ENCODE assay signal across 10 cellular contexts in the genomic region with DNA sequence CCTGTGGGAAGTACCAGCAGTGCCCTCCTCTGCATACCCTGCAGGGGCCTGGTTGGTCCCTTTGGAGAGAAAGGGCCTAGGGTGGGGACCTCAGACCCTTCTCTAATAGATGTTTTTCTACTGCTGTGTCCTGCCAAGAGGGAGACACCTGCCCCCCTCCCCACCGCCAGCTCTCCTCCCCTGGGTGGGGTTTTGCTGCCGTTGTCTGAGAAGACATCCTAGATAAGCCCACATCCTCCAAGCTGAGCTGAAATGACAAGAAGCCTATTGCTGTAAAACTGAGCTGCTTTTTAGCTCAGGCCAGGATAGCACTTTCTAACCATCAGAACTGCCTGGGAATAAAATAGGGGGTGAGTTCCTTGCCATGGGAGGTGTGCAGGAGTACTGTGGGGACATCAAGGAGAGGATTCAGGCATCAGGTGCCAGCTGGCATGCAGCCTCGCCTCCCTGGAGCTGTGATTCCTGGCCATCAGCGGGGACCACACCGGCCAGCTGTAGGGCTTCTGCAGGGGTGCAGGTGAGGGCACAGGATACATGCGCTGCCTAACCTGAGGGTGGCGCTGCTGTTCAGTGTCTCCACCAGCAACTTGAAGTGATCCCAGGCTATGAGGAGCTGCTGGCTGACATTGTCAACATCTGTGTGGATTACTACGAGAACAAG. TPM values are rescaled to one million over a fixed set of nuclear protein-coding genes. Genes with fewer than 3 reads are reported as not detected.
A peak's percentile ranks its signal among the peaks of the same experiment; 100 is the strongest.
DNase-seq lines count a peak whose midpoint lies in the region; ATAC-seq, FAIRE-seq and TF ChIP-seq lines count a peak whose summit lies in the region.
"Had no signal": no experiment of that assay in that cellular context is flagged by ENCODE, and none has a peak within 500 bp of the region (broad histone marks: within the 10 kb centered on the region; RNA-seq: fewer than 3 reads in every experiment).

No MANE protein-coding gene starts in this region.

- H3K23me2 ChIP-seq in H1 (ENCODE audit: low read depth, low read length), result no peaks in the 10 kb centered on the region

- no peak overlapping the region for H4K5ac ChIP-seq in H1 (ENCODE audit: insufficient read length, low read depth, low read length)

- no peaks in the 10 kb centered on the region for H3K9me3 ChIP-seq in H1 (ENCODE audit: insufficient read depth in 2 of 2, low read depth in 1 of 2, low read length in 1 of 2)
- H3K9me3 ChIP-seq: HAP-1 had no signal

- DNase-seq in DMS 273 (lab: John Stamatoyannopoulos, UW; ENCODE audit: unreplicated experiment) (peak; percentile 13), DMS 273 treated with DMSO at 0.1 percent for 48 hours (lab: John Stamatoyannopoulos, UW) (no peak), H1 (ENCODE audit: low read depth in 1 of 2, low spot score in 2 of 2) (peak in 1 of 2 experiments; percentile 84), osteocyte (ENCODE audit: extremely low spot score, unreplicated experiment) (no peak)
- peak; percentile 33 to 37 for DNase-seq in activated CD4-positive, alpha-beta T cell treated with anti-CD3 and anti-CD28 coated beads for 4 hours
- DNase-seq in stimulated activated CD4-positive, alpha-beta T cell treated with anti-CD3 and anti-CD28 coated beads, Interleukin-4, amount 100 ng/mL, for 4 hours, result peak; percentile 27 to 29

- no peak overlapping the region for H2BK15ac ChIP-seq in H1 (ENCODE audit: low read length)

- H3K4ac ChIP-seq in H1 (replicated peaks; ENCODE audit: insufficient read length, low read depth, low read length), result no peak overlapping the region

- peaks cover 4% of the 10 kb centered on the region for H3K36me3 Mint-ChIP-seq in osteocyte (ENCODE audit: unreplicated experiment)

- no peaks in the 10 kb centered on the region for H3K79me1 ChIP-seq in H1 (ENCODE audit: low read depth, low read length)

- no peak overlapping the region for H3K9ac ChIP-seq in H1 (replicated peaks in 1 of 4; ENCODE audit: extremely low read depth in 1 of 4, low read depth in 3 of 4, low read length in 3 of 4)

- no peaks in the 10 kb centered on the region for H3K79me2 ChIP-seq in H1 (ENCODE audit: control insufficient read depth in 1 of 2, insufficient read depth in 2 of 2, low read length in 2 of 2)

- peaks cover 0 to 3% (median 0%) of the 10 kb centered on the region in 4 experiments; a peak in 2 of 8 replicates for H3K36me3 ChIP-seq in H1 (ENCODE audit: control insufficient read depth in 2 of 4, insufficient read depth in 4 of 4, low read length in 3 of 4)
- H3K36me3 ChIP-seq: HAP-1 had no signal

- no peak overlapping the region for H2BK5ac ChIP-seq in H1 (ENCODE audit: low read depth, low read length)

- H3K27me3 ChIP-seq in H1 (replicated peaks in 1 of 4; ENCODE audit: control insufficient read depth in 3 of 4, extremely low read depth in 1 of 4, insufficient read depth in 3 of 4, low read length in 3 of 4), result no peaks in the 10 kb centered on the region

- no peak overlapping the region for H4K8ac ChIP-seq in H1 (ENCODE audit: extremely low read depth, insufficient read depth, low read length)

- no peak for ATAC-seq in GM21737 (IDR thresholded peaks at IDR 0.05; ENCODE audit: unreplicated experiment)
- ATAC-seq in GM18517 (IDR thresholded peaks at IDR 0.05; ENCODE audit: unreplicated experiment), result no peak

- CTCF ChIA-PET in H1 (lab: Charles Lee; ENCODE audit: partially characterized antibody), result interaction anchor here (0.6 to 13.9 kb wide), 36 partner anchors 9 to 434 kb away, joined by 3 to 157 read pairs (median 6); no protein-coding TSS in a partner anchor

- no peak overlapping the region for H2AK5ac ChIP-seq in H1 (ENCODE audit: low read depth, low read length)

- peaks cover 2% of the 10 kb centered on the region for H3K4me1 Mint-ChIP-seq in osteocyte (ENCODE audit: unreplicated experiment)

- H3K4me3 ChIP-seq in H1 (ENCODE audit: extremely low read depth in 1 of 4, insufficient read depth in 2 of 4, low read depth in 3 of 4, low read length in 4 of 4), result no peak overlapping the region
- H3K4me3 ChIP-seq: HAP-1 had no signal

- 61% methylated on average over 8 of the region's 8 CpGs; no CpG with 5 or more reads in 1 of the 2 experiments for WGBS in H1 (ENCODE audit: extremely low coverage in 1 of 2, insufficient coverage in 1 of 2, insufficient read length in 1 of 2, insufficient replicate concordance in 2 of 2, low coverage in 1 of 2, low lambda C conversion rate in 2 of 2, missing lambda C conversion rate in 1 of 2), 2 experiments

- H3K4me3 Mint-ChIP-seq in osteocyte (ENCODE audit: unreplicated experiment), result no peak overlapping the region

- H2BK20ac ChIP-seq in H1 (ENCODE audit: low read length), result no peak overlapping the region

- no peak for TF ChIP-seq POLR2A in H1 (IDR thresholded peaks at IDR 0.05; ENCODE audit: control extremely low read depth in 1 of 2, low read depth in 2 of 2, low read length in 2 of 2)

- TF ChIP-seq EP300 in H1 (IDR thresholded peaks at IDR 0.05; ENCODE audit: borderline replicate concordance in 1 of 2, low read depth in 2 of 2, low read length in 2 of 2), result no peak

- no peak overlapping the region for H3K14ac ChIP-seq in H1 (ENCODE audit: insufficient read length)

- peak; percentile 43 to 63; a peak in 3 of 4 replicates for TF ChIP-seq RAD21 in H1 (IDR thresholded peaks at IDR 0.05 in 1 of 2, conservative IDR thresholded peaks at IDR 0.05 in 1 of 2; ENCODE audit: low read depth in 2 of 2, low read length in 2 of 2)

- no peak overlapping the region for H3K27ac ChIP-seq in H1 (ENCODE audit: low read depth, low read length)

- POLR2A ChIA-PET in H1 (lab: Charles Lee; ENCODE audit: partially characterized antibody), result interaction anchor here (1.3 kb wide), 1 partner anchor 36 kb away, joined by 4 read pairs; no protein-coding TSS in a partner anchor

- H3K56ac ChIP-seq in H1 (replicated peaks; ENCODE audit: insufficient read length, low read depth, low read length), result no peak overlapping the region

- no peak overlapping the region for H3K23ac ChIP-seq in H1 (ENCODE audit: insufficient read length)

- H4K91ac ChIP-seq in H1 (replicated peaks; ENCODE audit: insufficient read length, low read length), result no peak overlapping the region

- no peak overlapping the region for H2BK120ac ChIP-seq in H1 (replicated peaks; ENCODE audit: low read depth, low read length)

- H3K18ac ChIP-seq in H1 (ENCODE audit: extremely low read depth, low read length), result no peak overlapping the region

- H3K27me3 Mint-ChIP-seq in osteocyte (ENCODE audit: unreplicated experiment), result no peaks in the 10 kb centered on the region

- H3K4me2 ChIP-seq in H1 (ENCODE audit: insufficient read depth in 1 of 2, low read depth in 2 of 2, low read length in 2 of 2), result no peak overlapping the region

- FAIRE-seq in H1 (lab: Jason Lieb, UNC), result peak; percentile 77
- FAIRE-seq: A204.1 had no signal

- H2BK12ac ChIP-seq in H1 (ENCODE audit: low read depth, low read length), result no peak overlapping the region

- H4K20me1 ChIP-seq in H1 (replicated peaks in 1 of 2; ENCODE audit: control insufficient read depth in 1 of 2, insufficient read depth in 2 of 2, low read length in 2 of 2), result no peaks in the 10 kb centered on the region

- H2AFZ ChIP-seq in H1 (ENCODE audit: low read length), result no peak overlapping the region

- H3K4me1 ChIP-seq in H1 (replicated peaks in 1 of 4; ENCODE audit: control insufficient read depth in 3 of 4, insufficient read depth in 4 of 4, low read length in 3 of 4), result no peaks in the 10 kb centered on the region
- H3K4me1 ChIP-seq: HAP-1 had no signal

- TF ChIP-seq CTCF in H1 (IDR thresholded peaks at IDR 0.05; ENCODE audit: control extremely low read depth in 1 of 3, insufficient read depth in 1 of 3, low read depth in 1 of 3, low read length in 3 of 3) (peak; percentile 82 to 99 (median 95)), osteocyte (IDR thresholded peaks at IDR 0.05) (no peak)

- H3K27ac Mint-ChIP-seq in osteocyte (ENCODE audit: unreplicated experiment), result no peak overlapping the region

- no peaks in the 10 kb centered on the region for H3K9me3 Mint-ChIP-seq in osteocyte (ENCODE audit: unreplicated experiment)

TF ChIP-seq in H1, 55 proteins besides CTCF, POLR2A, EP300 and RAD21:
- TF ChIP-seq NANOG (IDR thresholded peaks at IDR 0.05; ENCODE audit: insufficient read depth, low read depth, low read length, poor library complexity, severe bottlenecking) (no peak), CREB1 (IDR thresholded peaks at IDR 0.05) (peak; percentile 32; the same call in 1 of the 2 replicates), TCF12 (IDR thresholded peaks at IDR 0.05; ENCODE audit: low read depth, low read length) (0 out of 2 replicates have a peak, but pooled peaks have one; percentile 11)
- TF ChIP-seq, protein P1, sequence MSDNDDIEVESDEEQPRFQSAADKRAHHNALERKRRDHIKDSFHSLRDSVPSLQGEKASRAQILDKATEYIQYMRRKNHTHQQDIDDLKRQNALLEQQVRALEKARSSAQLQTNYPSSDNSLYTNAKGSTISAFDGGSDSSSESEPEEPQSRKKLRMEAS (IDR thresholded peaks at IDR 0.05), result peak; percentile 28; the same call in 1 of the 2 replicates

RNA-seq across cellular contexts. Expression of gene CYFIP2, which starts 37.9 kb away (rescaled TPM):
- 80.6 and 85.3 TPM in 2 replicates for total RNA-seq in H1 (2021; fragmentation: NEBNext Ultra II Directional; extraction: Animal tissue kit (Norgen Biotek cat#: 25700))
- 45.1 and 60.6 TPM in 2 replicates for polyA plus RNA-seq in H1 (2011; rRNA removed)
- polyA plus RNA-seq in H1 (2011; cell fraction: cytosol; rRNA removed), result 47.8 TPM
- polyA plus RNA-seq in H1 (2011; cell fraction: nucleus; rRNA removed), result 106 TPM
- polyA plus RNA-seq in H1 (2012, experiment 1 of 2), result 57.8 to 92.7 TPM (median 86.3 TPM) in 4 replicates
- polyA plus RNA-seq in H1 (2012, experiment 2 of 2), result 47.4 TPM
- polyA plus RNA-seq in H1 (2013, experiment 1 of 2), result 56.3 TPM
- 50.6 TPM for polyA plus RNA-seq in H1 (2013, experiment 2 of 2)
- polyA minus RNA-seq in H1 (2011; rRNA and poly(A)+ RNA removed), result 99.5 and 101 TPM in 2 replicates
- 47.6 TPM for polyA minus RNA-seq in H1 (2011; cell fraction: cytosol; rRNA and poly(A)+ RNA removed)
- 98.7 TPM for polyA minus RNA-seq in H1 (2011; cell fraction: nucleus; rRNA and poly(A)+ RNA removed)
- 26.4 and 33.4 TPM in 2 replicates for total RNA-seq in osteocyte

Comparison
In these comparisons a context has a peak if more than half of its experiments do, and no peak if none do; other contexts are left out.
1. DNase-seq: peak in DMS 273 (single experiment), activated CD4-positive, alpha-beta T cell treated with anti-CD3 and anti-CD28 coated beads for 4 hours (2 of 2) and stimulated activated CD4-positive, alpha-beta T cell treated with anti-CD3 and anti-CD28 coated beads, Interleukin-4, amount 100 ng/mL, for 4 hours (2 of 2); none in DMS 273 treated with DMSO at 0.1 percent for 48 hours (single experiment) and osteocyte (single experiment).